Comparison of ENCODE assay signal across 1 cellular context in genomic region chr3:170363471-170363994, GRCh38.
TF ChIP-seq lines count a peak whose summit lies in the region.

No MANE protein-coding gene starts in this region.

TF ChIP-seq in GM23338, 12 proteins besides CTCF, POLR2A, EP300 and RAD21:
- TF ChIP-seq POLR2AphosphoS5 (IDR thresholded peaks at IDR 0.05; ENCODE audit: low read depth), result no peak
- TF ChIP-seq ZNF462 (CRISPR knock-in tag; IDR thresholded peaks at IDR 0.05), result no peak
- TF ChIP-seq STAT1 (IDR thresholded peaks at IDR 0.05; ENCODE audit: unreplicated experiment), result no peak
- no peak for TF ChIP-seq NANOG (IDR thresholded peaks at IDR 0.05; ENCODE audit: borderline replicate concordance)
